8 cellular contexts compared by ENCODE assay signal in the genomic region with DNA sequence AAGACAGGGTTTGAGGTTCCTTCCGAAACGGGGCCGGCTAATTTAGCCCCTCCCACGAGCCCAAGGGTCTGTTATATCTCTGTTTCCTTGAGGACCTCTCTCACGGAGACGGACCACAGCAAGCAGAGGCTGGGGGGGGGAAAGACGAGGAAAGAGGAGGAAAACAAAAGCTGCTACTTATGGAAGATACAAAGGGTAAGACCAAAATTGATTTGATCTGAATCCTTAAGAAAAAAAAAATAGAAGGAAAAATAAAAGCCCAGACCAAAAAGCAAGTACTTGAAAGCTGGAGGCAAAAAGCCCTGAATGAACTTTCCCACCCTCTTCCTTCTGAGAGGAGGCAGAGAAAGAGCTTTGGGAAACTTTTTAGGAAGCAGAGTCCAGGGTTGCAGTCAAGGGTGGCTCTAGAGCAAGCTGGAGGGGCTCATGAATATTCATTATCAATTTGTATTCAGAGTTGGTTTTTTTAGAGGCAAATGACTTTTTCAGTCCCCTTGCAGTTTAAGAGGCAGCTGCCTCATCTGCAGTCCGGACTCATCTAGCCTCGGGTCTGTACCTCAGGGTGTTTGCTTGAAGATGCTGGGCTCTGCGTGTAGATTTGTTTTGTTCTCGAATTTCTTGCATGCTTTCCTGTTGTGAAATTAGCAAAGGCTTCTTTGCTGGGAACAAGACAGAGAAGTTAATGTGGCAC. TPM values are rescaled to one million over a fixed set of nuclear protein-coding genes. Genes with fewer than 3 reads are reported as not detected.
DNase-seq lines count a peak whose midpoint lies in the region; ATAC-seq and TF ChIP-seq lines count a peak whose summit lies in the region.

A gene with protein sequence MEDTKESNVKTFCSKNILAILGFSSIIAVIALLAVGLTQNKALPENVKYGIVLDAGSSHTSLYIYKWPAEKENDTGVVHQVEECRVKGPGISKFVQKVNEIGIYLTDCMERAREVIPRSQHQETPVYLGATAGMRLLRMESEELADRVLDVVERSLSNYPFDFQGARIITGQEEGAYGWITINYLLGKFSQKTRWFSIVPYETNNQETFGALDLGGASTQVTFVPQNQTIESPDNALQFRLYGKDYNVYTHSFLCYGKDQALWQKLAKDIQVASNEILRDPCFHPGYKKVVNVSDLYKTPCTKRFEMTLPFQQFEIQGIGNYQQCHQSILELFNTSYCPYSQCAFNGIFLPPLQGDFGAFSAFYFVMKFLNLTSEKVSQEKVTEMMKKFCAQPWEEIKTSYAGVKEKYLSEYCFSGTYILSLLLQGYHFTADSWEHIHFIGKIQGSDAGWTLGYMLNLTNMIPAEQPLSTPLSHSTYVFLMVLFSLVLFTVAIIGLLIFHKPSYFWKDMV (plus strand): TSS at position 103 of the 691 bp plus-strand sequence. CDS start 77 bp downstream, at position 180.

- no peaks in the 10 kb centered on the region for H3K36me3 Mint-ChIP-seq in activated CD4-positive, alpha-beta memory T cell treated with anti-CD3 and anti-CD28 coated beads for 36 hours

- H3K27ac Mint-ChIP-seq in activated CD4-positive, alpha-beta memory T cell treated with anti-CD3 and anti-CD28 coated beads for 36 hours: peak within 1 kb of the TSS; percentile 54

- no peaks in the 10 kb centered on the region for H3K9me3 Mint-ChIP-seq in activated CD4-positive, alpha-beta memory T cell treated with anti-CD3 and anti-CD28 coated beads for 36 hours

- H3K27me3 ChIP-seq in heart right ventricle: peaks cover 0 to 4% (median 0%) of the 10 kb centered on the region in 7 donors
- H3K27me3 ChIP-seq in psoas muscle (ENCODE audit: insufficient read depth in 3 of 3, low read length in 2 of 3): no peaks in the 10 kb centered on the region

- CTCF ChIA-PET in AG04449 (lab: Yijun Ruan, JAX): interaction anchor here (1.2 to 2.4 kb wide), 2 partner anchors 63 to 109 kb away, joined by 4 to 13 read pairs; a partner anchor contains a TSS
- CTCF ChIA-PET in activated CD4-positive, alpha-beta memory T cell treated with anti-CD3 and anti-CD28 coated beads for 36 hours (lab: Charles Lee): interaction anchor here (0.6 to 1.4 kb wide), 4 partner anchors 26 to 86 kb away, joined by 3 to 9 read pairs (median 4); a partner anchor contains a TSS

- POLR2A ChIA-PET in AG04449 (lab: Yijun Ruan, JAX): no interaction called here
- POLR2A ChIA-PET in activated CD4-positive, alpha-beta memory T cell treated with anti-CD3 and anti-CD28 coated beads for 36 hours (lab: Charles Lee): no interaction called here

- no peaks in the 10 kb centered on the region for H3K9me3 ChIP-seq in heart right ventricle
- no peaks in the 10 kb centered on the region for H3K9me3 ChIP-seq in psoas muscle

- peaks cover 28% of the 10 kb centered on the region for H3K27me3 Mint-ChIP-seq in activated CD4-positive, alpha-beta memory T cell treated with anti-CD3 and anti-CD28 coated beads for 36 hours

- peak; percentile 2 for DNase-seq in AG04449 (ENCODE audit: low read depth, low spot score)
- no peak for DNase-seq in activated CD4-positive, alpha-beta memory T cell treated with anti-CD3 and anti-CD28 coated beads for 36 hours
- peak in 1 of 2 donors; percentile 19 for DNase-seq in heart right ventricle
- DNase-seq in psoas muscle: no peak
- DNase-seq in NCI-H1436 (lab: John Stamatoyannopoulos, UW): no peak
- no peak for DNase-seq in 8988T

- peaks cover 15% of the 10 kb centered on the region for H3K4me1 Mint-ChIP-seq in activated CD4-positive, alpha-beta memory T cell treated with anti-CD3 and anti-CD28 coated beads for 36 hours (ENCODE audit: low read depth)

- intact Hi-C loops in activated CD4-positive, alpha-beta memory T cell treated with anti-CD3 and anti-CD28 coated beads for 36 hours (cut with micrococcal nuclease): no loop called here
- intact Hi-C loops in heart right ventricle (cut with DNase I): loop anchor here in 1 of 10 donors (5.0 kb wide), 1 partner anchor 36 kb away; no protein-coding TSS in a partner anchor
- intact Hi-C loops in psoas muscle (cut with DNase I): no loop called here

- TF ChIP-seq CTCF in AG04449 (IDR thresholded peaks at IDR 0.05; ENCODE audit: insufficient read depth, low read length, missing control alignments): no peak
- no peak for TF ChIP-seq CTCF in heart right ventricle (IDR thresholded peaks at IDR 0.05)
- TF ChIP-seq CTCF in psoas muscle (IDR thresholded peaks at IDR 0.05): no peak

- H3K4me3 ChIP-seq in AG04449 (ENCODE audit: low read depth, low read length) (no peak within 1 kb of the TSS), heart right ventricle (peak within 1 kb of the TSS in 9 of 10 donors; percentile 18 to 59 (median 47)), psoas muscle (peak within 1 kb of the TSS; percentile 47)

- H3K4me1 ChIP-seq in heart right ventricle: peaks cover 0 to 52% (median 16%) of the 10 kb centered on the region in 9 donors
- H3K4me1 ChIP-seq in psoas muscle: peaks cover 5% of the 10 kb centered on the region

- H3K27ac ChIP-seq in heart right ventricle (peak within 1 kb of the TSS; percentile 16 to 93 (median 74)), psoas muscle (peak within 1 kb of the TSS; percentile 21)

- ATAC-seq in GM21390 (IDR thresholded peaks at IDR 0.05; ENCODE audit: unreplicated experiment) (peak; percentile 28), heart right ventricle (peak; percentile 25 to 59 (median 38)), psoas muscle (no peak), HG02970 (IDR thresholded peaks at IDR 0.05; ENCODE audit: low FRiP score, unreplicated experiment) (no peak)

- H3K4me3 Mint-ChIP-seq in activated CD4-positive, alpha-beta memory T cell treated with anti-CD3 and anti-CD28 coated beads for 36 hours: peak within 1 kb of the TSS; percentile 62

- 2 to 3% methylated on average over 11 of the region's 11 CpGs for WGBS in heart right ventricle, 2 donors
- WGBS in psoas muscle, 3 donors: 2 to 3% (median 3%) methylated on average over 11 of the region's 11 CpGs

- H3K36me3 ChIP-seq in heart right ventricle: no peaks in the 10 kb centered on the region
- no peaks in the 10 kb centered on the region for H3K36me3 ChIP-seq in psoas muscle (ENCODE audit: insufficient read depth in 1 of 2, low read depth in 1 of 2)

RNA-seq across cellular contexts. Expression of the gene that starts here (rescaled TPM):
- total RNA-seq in activated CD4-positive, alpha-beta memory T cell treated with anti-CD3 and anti-CD28 coated beads for 36 hours: 1 to 10 TPM; 2.5 to 2.8 TPM
- 10 to 100 TPM in 3 of 10 donors, 1 to 10 TPM in 7; 5.1 to 13.0 (median 9.3) TPM for total RNA-seq in heart right ventricle
- polyA plus RNA-seq in heart right ventricle: 1 to 10 TPM; 4.2 to 4.9 TPM
- 1 to 10 TPM; 1.6 to 3.9 (median 3.3) TPM for total RNA-seq in psoas muscle
- 1 to 10 TPM; 1.4 to 1.7 (median 1.6) TPM for polyA plus RNA-seq in psoas muscle

Comparison
In these comparisons a context has a peak if more than half of its experiments do, and no peak if none do; other contexts are left out.
1. ATAC-seq: peak in GM21390 (single experiment) and heart right ventricle (8 of 8); none in psoas muscle (0 of 4) and HG02970 (single experiment).